Comparison of ENCODE assay signal across 1 cellular context in the genomic region with DNA sequence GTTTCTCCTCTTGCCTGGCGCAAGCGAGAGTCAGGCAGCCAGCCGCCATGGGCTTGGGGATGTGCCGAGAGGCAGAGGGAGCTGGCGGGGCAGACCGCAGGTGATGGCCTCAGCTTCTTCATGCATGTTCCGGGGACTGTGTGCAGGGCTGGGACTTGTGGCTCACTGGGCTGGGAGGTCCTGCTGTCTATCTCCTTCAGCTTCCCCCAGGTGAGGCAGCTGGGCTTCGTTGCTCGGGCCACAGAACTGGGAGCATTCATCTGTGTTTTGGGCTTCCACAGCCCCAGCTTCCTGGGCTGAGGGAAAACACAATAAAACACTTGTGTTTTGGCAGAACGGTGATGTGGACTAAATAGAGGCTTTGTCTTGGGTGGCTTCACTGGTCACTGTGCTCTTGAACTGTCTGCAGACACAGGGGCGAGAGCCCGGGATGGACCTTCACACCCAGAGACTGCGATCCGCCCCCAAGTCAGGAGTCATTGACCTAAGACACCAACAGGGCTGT.
TF ChIP-seq lines count a peak whose summit lies in the region.

No MANE protein-coding gene starts in this region.

TF ChIP-seq in HepG2, 621 proteins besides CTCF, POLR2A, EP300 and RAD21 (continued from another document):
- TF ChIP-seq ZHX2 (IDR thresholded peaks at IDR 0.05; ENCODE audit: low read depth) (no peak), ZHX2 (CRISPR knock-in tag; IDR thresholded peaks at IDR 0.05; ENCODE audit: borderline replicate concordance) (no peak)
